Comparison of ENCODE assay signal across 14 cellular contexts in genomic region chrX:72312311-72312940, GRCh38. TPM values are rescaled to one million over a fixed set of nuclear protein-coding genes. Genes with fewer than 3 reads are reported as not detected.
DNase-seq lines count a peak whose midpoint lies in the region; ATAC-seq and TF ChIP-seq lines count a peak whose summit lies in the region.
"Had no signal": no experiment of that assay in that cellular context is flagged by ENCODE, and none has a peak within 500 bp of the region (broad histone marks: within the 10 kb centered on the region; RNA-seq: fewer than 3 reads in every experiment).

No MANE protein-coding gene starts in this region.

- H3K4me1 ChIP-seq in RWPE2 (ENCODE audit: insufficient read depth, poor library complexity, severe bottlenecking): no peaks in the 10 kb centered on the region
- peaks cover 22% of the 10 kb centered on the region for H3K4me1 ChIP-seq in lower lobe of right lung
- no peaks in the 10 kb centered on the region for H3K4me1 ChIP-seq in aorta (ENCODE audit: control insufficient read depth in 1 of 2, insufficient read depth in 2 of 2, low read length in 2 of 2)

- DNase-seq in RWPE2 (ENCODE audit: low spot score): no peak
- DNase-seq in lower lobe of right lung: no peak
- no peak for DNase-seq in aorta
- DNase-seq in activated gamma-delta T cell (lab: John Stamatoyannopoulos, UW): no peak
- no peak for DNase-seq in T-helper 17 cell
- DNase-seq in activated CD4-positive, alpha-beta T cell treated with anti-CD3 and anti-CD28 coated beads, Interleukin-2, amount 50 U/mL, for 4 hours: no peak
- DNase-seq: ACHN; CD4-positive, CD25-positive, alpha-beta regulatory T cell; DMS53; GF-D8 had no signal

- H3K9me3 ChIP-seq in RWPE2 (ENCODE audit: severe bottlenecking) (no peaks in the 10 kb centered on the region), lower lobe of right lung (no peaks in the 10 kb centered on the region), aorta (ENCODE audit: control insufficient read depth, low read length) (no peaks in the 10 kb centered on the region), T-helper 17 cell (ENCODE audit: control insufficient read depth, low read length, poor library complexity, severe bottlenecking) (no peaks in the 10 kb centered on the region)

- peaks cover 18% of the 10 kb centered on the region for H3K27me3 Mint-ChIP-seq in T-helper 17 cell

- H3K27ac Mint-ChIP-seq in T-helper 17 cell: no peak overlapping the region
- H3K27ac Mint-ChIP-seq: CD4-positive, CD25-positive, alpha-beta regulatory T cell had no signal

- H3K4me3 Mint-ChIP-seq in T-helper 17 cell: no peak overlapping the region
- H3K4me3 Mint-ChIP-seq: CD4-positive, CD25-positive, alpha-beta regulatory T cell had no signal

- H3K36me3 ChIP-seq in RWPE2 (ENCODE audit: low read depth) (no peaks in the 10 kb centered on the region), lower lobe of right lung (no peaks in the 10 kb centered on the region), aorta (ENCODE audit: control insufficient read depth in 1 of 2, insufficient read depth in 2 of 2, low read length in 1 of 2) (no peaks in the 10 kb centered on the region)
- H3K36me3 ChIP-seq: BLaER1 treated with 17β-estradiol and CSF1 and Interleukin-3, amounts not matched to agents 10 nM and 100 nM had no signal

- no peaks in the 10 kb centered on the region for H3K36me3 Mint-ChIP-seq in T-helper 17 cell (ENCODE audit: low read depth)
- H3K36me3 Mint-ChIP-seq: CD4-positive, CD25-positive, alpha-beta regulatory T cell had no signal

- H3K4me1 Mint-ChIP-seq in T-helper 17 cell: peaks cover 10% of the 10 kb centered on the region

- H3K27ac ChIP-seq in RWPE2 (ENCODE audit: poor library complexity, severe bottlenecking) (no peak overlapping the region), lower lobe of right lung (no peak overlapping the region), aorta (ENCODE audit: low read depth in 1 of 2, low read length in 2 of 2) (no peak overlapping the region)
- H3K27ac ChIP-seq: BLaER1 treated with 17β-estradiol and CSF1 and Interleukin-3, amounts not matched to agents 10 nM and 100 nM; HL-60 had no signal

- intact Hi-C loops in lower lobe of right lung (cut with DNase I) (no loop called here), aorta (cut with DNase I) (no loop called here)

- H3K27me3 ChIP-seq in RWPE2 (ENCODE audit: insufficient read depth, poor library complexity, severe bottlenecking) (peaks cover 18% of the 10 kb centered on the region), lower lobe of right lung (ENCODE audit: low read depth) (peaks cover 11% of the 10 kb centered on the region), aorta (ENCODE audit: control insufficient read depth in 1 of 2, insufficient read depth in 2 of 2, low read length in 1 of 2) (no peaks in the 10 kb centered on the region)

- no peak for TF ChIP-seq CTCF in RWPE2 (IDR thresholded peaks at IDR 0.05; ENCODE audit: poor library complexity, severe bottlenecking)
- no peak for TF ChIP-seq CTCF in lower lobe of right lung (IDR thresholded peaks at IDR 0.05)

- 67 to 91% methylated on average over 14 of the region's 14 CpGs for WGBS in aorta, 2 donors

- H3K4me3 ChIP-seq in RWPE2 (ENCODE audit: severe bottlenecking) (no peak overlapping the region), lower lobe of right lung (no peak overlapping the region), aorta (ENCODE audit: low read length in 2 of 2) (no peak overlapping the region)
- H3K4me3 ChIP-seq: BLaER1 treated with 17β-estradiol and CSF1 and Interleukin-3, amounts not matched to agents 10 nM and 100 nM had no signal

- ATAC-seq in RWPE2 (ENCODE audit: low read depth) (peak; percentile 76), esophagus mucosa (peak; percentile 84), lower lobe of right lung (peak; percentile 48 to 63), aorta (ENCODE audit: low FRiP score) (peak; percentile 50), T-helper 17 cell (no peak)
- ATAC-seq: HCT116 had no signal

RNA-seq across cellular contexts. Expression of gene CITED1, which starts 6.7 kb away (rescaled TPM):
- total RNA-seq in esophagus mucosa: not detected
- 0.65 TPM for total RNA-seq in lower lobe of right lung
- total RNA-seq in aorta: not detected
- polyA plus RNA-seq in aorta: under 1 TPM in 1 of 2 donors, not detected in 1; 0.46 TPM
- total RNA-seq in T-helper 17 cell: 1 to 10 TPM in 1 of 2 donors, not detected in 1; 1.5 TPM
- polyA plus RNA-seq: CD4-positive, CD25-positive, alpha-beta regulatory T cell had no signal

RNA-seq across cellular contexts. Expression of gene RPS4X, which starts 35.4 kb away (rescaled TPM):
- total RNA-seq in esophagus mucosa: 1,216 TPM
- total RNA-seq in lower lobe of right lung: 629 TPM
- total RNA-seq in aorta: 100 to 1,000 TPM; 732 to 930 TPM
- 1,000 to 10,000 TPM; 1,448 to 1,899 TPM for polyA plus RNA-seq in aorta
- total RNA-seq in T-helper 17 cell: 1,000 to 10,000 TPM; 1,445 to 1,548 TPM
